Comparison of ENCODE assay signal across 11 cellular contexts in the genomic region with DNA sequence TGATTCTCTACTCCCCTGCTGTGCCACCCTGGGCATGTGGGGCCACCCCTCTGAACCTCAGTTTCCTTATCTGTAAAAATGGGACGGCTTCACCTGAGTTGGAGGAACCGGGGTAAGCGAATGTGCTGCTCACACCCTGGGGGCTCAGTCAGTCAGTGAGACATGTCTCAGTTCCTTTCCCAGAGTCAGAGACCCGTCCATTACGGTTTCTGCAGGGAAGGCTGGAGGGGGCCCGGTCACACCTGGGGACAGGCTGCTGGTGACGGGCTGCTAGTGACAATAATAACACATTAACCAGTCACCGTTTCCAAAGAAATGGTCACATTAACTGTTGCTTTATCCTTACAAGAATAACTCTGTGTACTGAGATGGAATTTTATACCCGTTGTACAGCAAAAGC.
DNase-seq lines count a peak whose midpoint lies in the region; ATAC-seq and TF ChIP-seq lines count a peak whose summit lies in the region.
"Had no signal": no experiment of that assay in that cellular context is flagged by ENCODE, and none has a peak within 500 bp of the region (broad histone marks: within the 10 kb centered on the region; RNA-seq: fewer than 3 reads in every experiment).

No MANE protein-coding gene starts in this region.

- H3K27ac ChIP-seq in BLaER1 treated with 17β-estradiol and CSF1 and Interleukin-3, amounts not matched to agents 10 nM and 100 nM = peak overlapping the region in 9 of 11 experiments; percentile 21 to 68 (median 53); a peak in 13 of 22 replicates
- H3K27ac ChIP-seq in HEK293 (ENCODE audit: extremely low read depth, low read depth, low read length) = peak overlapping the region; percentile 83

- DNase-seq in chondrocyte (ENCODE audit: low spot score) (peak; percentile 51), mesothelial cell of epicardium (ENCODE audit: low spot score in 2 of 2, unreplicated experiment in 2 of 2) (no peak), DMS79 (lab: John Stamatoyannopoulos, UW) (no peak), NCI-H1105 treated with DMSO at 0.1 percent for 48 hours (lab: John Stamatoyannopoulos, UW) (no peak)
- no peak for DNase-seq in stimulated activated effector memory CD8-positive, alpha-beta T cell treated with anti-CD3 and anti-CD28 coated beads, Interleukin-12 subunit alpha, Interleukin-12 subunit beta, amount 100 ng/mL, for 72 hours (ENCODE audit: low spot score in 2 of 2)
- DNase-seq in activated CD8-positive, alpha-beta T cell treated with anti-CD3 and anti-CD28 coated beads for 36 hours = no peak

- POLR2A ChIA-PET in HEK293 (lab: Yijun Ruan, JAX) = interaction anchor here (1.0 kb wide), 1 partner anchor 86 kb away, joined by 3 read pairs; no protein-coding TSS in a partner anchor
- POLR2A ChIA-PET in activated CD8-positive, alpha-beta T cell treated with anti-CD3 and anti-CD28 coated beads for 36 hours (lab: Charles Lee) = no interaction called here

- peak overlapping the region in 2 of 11 experiments; percentile 1 to 2; a peak in 1 of 22 replicates for H3K9ac ChIP-seq in BLaER1 treated with 17β-estradiol and CSF1 and Interleukin-3, amounts not matched to agents 10 nM and 100 nM

- H3K9me3 Mint-ChIP-seq in chondrocyte (ENCODE audit: low read depth) (no peaks in the 10 kb centered on the region), mesothelial cell of epicardium (no peaks in the 10 kb centered on the region)
- peaks cover 2% of the 10 kb centered on the region for H3K9me3 Mint-ChIP-seq in stimulated activated effector memory CD8-positive, alpha-beta T cell treated with anti-CD3 and anti-CD28 coated beads, Interleukin-12 subunit alpha, Interleukin-12 subunit beta, amount 100 ng/mL, for 72 hours
- no peaks in the 10 kb centered on the region for H3K9me3 Mint-ChIP-seq in activated CD8-positive, alpha-beta T cell treated with anti-CD3 and anti-CD28 coated beads for 36 hours
- H3K9me3 Mint-ChIP-seq: CD4-positive, alpha-beta T cell; GM23338 had no signal

- TF ChIP-seq CTCF in HEK293 (tag by site-specific recombination; IDR thresholded peaks at IDR 0.05) (no peak), chondrocyte (IDR thresholded peaks at IDR 0.05) (no peak), mesothelial cell of epicardium (IDR thresholded peaks at IDR 0.05; ENCODE audit: unreplicated experiment) (no peak)
- TF ChIP-seq CTCF in activated CD8-positive, alpha-beta T cell treated with anti-CD3 and anti-CD28 coated beads for 36 hours (IDR thresholded peaks at IDR 0.05) = no peak

- H3K4me2 ChIP-seq in BLaER1 treated with 17β-estradiol and CSF1 and Interleukin-3, amounts not matched to agents 10 nM and 100 nM = peak overlapping the region in 8 of 11 experiments; percentile 9 to 44 (median 26); a peak in 8 of 22 replicates
- H3K4me2 ChIP-seq: GM23338 had no signal

- CTCF ChIA-PET in HEK293 (lab: Yijun Ruan, JAX) = interaction anchor here (0.9 to 3.8 kb wide), 9 partner anchors 10 to 407 kb away, joined by 3 to 28 read pairs (median 3); no protein-coding TSS in a partner anchor
- CTCF ChIA-PET in activated CD8-positive, alpha-beta T cell treated with anti-CD3 and anti-CD28 coated beads for 36 hours (lab: Charles Lee) = interaction anchor here (1.3 to 3.0 kb wide), 2 partner anchors 16 to 18 kb away, joined by 3 to 10 read pairs; no protein-coding TSS in a partner anchor

- no peaks in the 10 kb centered on the region for H3K27me3 ChIP-seq in BLaER1 treated with 17β-estradiol and CSF1 and Interleukin-3, amounts not matched to agents 10 nM and 100 nM

- no peaks in the 10 kb centered on the region for H3K36me3 Mint-ChIP-seq in chondrocyte (ENCODE audit: low read depth)
- H3K36me3 Mint-ChIP-seq in mesothelial cell of epicardium = no peaks in the 10 kb centered on the region
- no peaks in the 10 kb centered on the region for H3K36me3 Mint-ChIP-seq in stimulated activated effector memory CD8-positive, alpha-beta T cell treated with anti-CD3 and anti-CD28 coated beads, Interleukin-12 subunit alpha, Interleukin-12 subunit beta, amount 100 ng/mL, for 72 hours
- H3K36me3 Mint-ChIP-seq in activated CD8-positive, alpha-beta T cell treated with anti-CD3 and anti-CD28 coated beads for 36 hours (ENCODE audit: low read depth) = no peaks in the 10 kb centered on the region

- H4K20me1 ChIP-seq in BLaER1 treated with 17β-estradiol and CSF1 and Interleukin-3, amounts not matched to agents 10 nM and 100 nM = no peaks in the 10 kb centered on the region

- H3K27ac Mint-ChIP-seq in chondrocyte (ENCODE audit: unreplicated experiment) (no peak overlapping the region), mesothelial cell of epicardium (peak overlapping the region; percentile 48)
- H3K27ac Mint-ChIP-seq in stimulated activated effector memory CD8-positive, alpha-beta T cell treated with anti-CD3 and anti-CD28 coated beads, Interleukin-12 subunit alpha, Interleukin-12 subunit beta, amount 100 ng/mL, for 72 hours = no peak overlapping the region
- no peak overlapping the region for H3K27ac Mint-ChIP-seq in activated CD8-positive, alpha-beta T cell treated with anti-CD3 and anti-CD28 coated beads for 36 hours
- H3K27ac Mint-ChIP-seq: CD4-positive, alpha-beta T cell had no signal

- H3K4me3 ChIP-seq in BLaER1 treated with 17β-estradiol and CSF1 and Interleukin-3, amounts not matched to agents 10 nM and 100 nM = no peak overlapping the region
- H3K4me3 ChIP-seq in HEK293 (ENCODE audit: low read depth, low read length) = no peak overlapping the region
- H3K4me3 ChIP-seq: GM23338, K562 had no signal

- no peaks in the 10 kb centered on the region for H3K36me3 ChIP-seq in BLaER1 treated with 17β-estradiol and CSF1 and Interleukin-3, amounts not matched to agents 10 nM and 100 nM
- H3K36me3 ChIP-seq in HEK293 (ENCODE audit: control insufficient read depth in 2 of 2, insufficient read depth in 1 of 2, low read length in 2 of 2) = no peaks in the 10 kb centered on the region

- peaks cover 7% of the 10 kb centered on the region for H3K27me3 Mint-ChIP-seq in chondrocyte (ENCODE audit: low read depth)
- no peaks in the 10 kb centered on the region for H3K27me3 Mint-ChIP-seq in mesothelial cell of epicardium (ENCODE audit: low read depth)
- peaks cover 13% of the 10 kb centered on the region for H3K27me3 Mint-ChIP-seq in activated CD8-positive, alpha-beta T cell treated with anti-CD3 and anti-CD28 coated beads for 36 hours

- H3K4me3 Mint-ChIP-seq in chondrocyte (ENCODE audit: unreplicated experiment) (no peak overlapping the region), mesothelial cell of epicardium (no peak overlapping the region)
- H3K4me3 Mint-ChIP-seq in stimulated activated effector memory CD8-positive, alpha-beta T cell treated with anti-CD3 and anti-CD28 coated beads, Interleukin-12 subunit alpha, Interleukin-12 subunit beta, amount 100 ng/mL, for 72 hours = no peak overlapping the region
- H3K4me3 Mint-ChIP-seq in activated CD8-positive, alpha-beta T cell treated with anti-CD3 and anti-CD28 coated beads for 36 hours = no peak overlapping the region
- H3K4me3 Mint-ChIP-seq: CD4-positive, alpha-beta T cell; GM23338 had no signal

- intact Hi-C loops in activated CD8-positive, alpha-beta T cell treated with anti-CD3 and anti-CD28 coated beads for 36 hours (cut with micrococcal nuclease) = no loop called here

- no peaks in the 10 kb centered on the region for H3K9me3 ChIP-seq in BLaER1 treated with 17β-estradiol and CSF1 and Interleukin-3, amounts not matched to agents 10 nM and 100 nM (replicated peaks in 1 of 11)
- no peaks in the 10 kb centered on the region for H3K9me3 ChIP-seq in HEK293 (ENCODE audit: control insufficient read depth, insufficient read depth, low read depth, low read length)

- no peak for ATAC-seq in stimulated activated effector memory CD8-positive, alpha-beta T cell treated with anti-CD3 and anti-CD28 coated beads, Interleukin-12 subunit alpha, Interleukin-12 subunit beta, amount 100 ng/mL, for 72 hours
- no peak for ATAC-seq in activated CD8-positive, alpha-beta T cell treated with anti-CD3 and anti-CD28 coated beads for 36 hours

- H3K4me1 Mint-ChIP-seq in chondrocyte (ENCODE audit: low read depth) (peaks cover 11% of the 10 kb centered on the region), mesothelial cell of epicardium (peaks cover 65% of the 10 kb centered on the region)
- H3K4me1 Mint-ChIP-seq in stimulated activated effector memory CD8-positive, alpha-beta T cell treated with anti-CD3 and anti-CD28 coated beads, Interleukin-12 subunit alpha, Interleukin-12 subunit beta, amount 100 ng/mL, for 72 hours = no peaks in the 10 kb centered on the region
- no peaks in the 10 kb centered on the region for H3K4me1 Mint-ChIP-seq in activated CD8-positive, alpha-beta T cell treated with anti-CD3 and anti-CD28 coated beads for 36 hours (ENCODE audit: low read depth)

- H3K4me1 ChIP-seq in BLaER1 treated with 17β-estradiol and CSF1 and Interleukin-3, amounts not matched to agents 10 nM and 100 nM = peaks cover 21 to 34% (median 27%) of the 10 kb centered on the region in 10 experiments; a peak in 19 of 20 replicates
- peaks cover 10% of the 10 kb centered on the region for H3K4me1 ChIP-seq in HEK293 (ENCODE audit: control insufficient read depth, insufficient read depth, low read length)

TF ChIP-seq in HEK293, 187 proteins besides CTCF, POLR2A, EP300 and RAD21:
- TF ChIP-seq GLIS2 (tag by site-specific recombination; IDR thresholded peaks at IDR 0.05) = 0 out of 2 replicates have a peak, but pooled peaks have one; percentile 57
- TF ChIP-seq SETDB1 (IDR thresholded peaks at IDR 0.05; ENCODE audit: insufficient read length, low read length) = no peak
- TF ChIP-seq KLF9 (tag by site-specific recombination; IDR thresholded peaks at IDR 0.05; ENCODE audit: low read depth) = 0 out of 2 replicates have a peak, but pooled peaks have one; percentile 7
